In genomic region chr10:124865676-124866075, GRCh38 we compare ENCODE assay signal across 23 cellular contexts.
"Had no signal": no experiment of that assay in that cellular context is flagged by ENCODE, and none has a peak within 500 bp of the region (broad histone marks: within the 10 kb centered on the region; RNA-seq: fewer than 3 reads in every experiment).

No MANE protein-coding gene starts in this region.

- H3K9me3 ChIP-seq: colonic mucosa had no signal

- H3K27ac ChIP-seq: colonic mucosa had no signal

- H3K4me3 ChIP-seq: colonic mucosa had no signal

- H3K27me3 ChIP-seq: colonic mucosa had no signal

- ATAC-seq: activated CD8-positive, alpha-beta T cell treated with anti-CD3 and anti-CD28 coated beads for 36 hours; activated T-cell treated with anti-CD3 and anti-CD28 coated beads, Interleukin-2, amount 50 U/mL, for 4 hours; activated T-helper 17 cell treated with anti-CD3 and anti-CD28 coated beads, Interleukin-2, amount 50 U/mL, for 72 hours; T-helper 17 cell had no signal

- H3K36me3 ChIP-seq: colonic mucosa had no signal

- H3K4me1 ChIP-seq: colonic mucosa had no signal

- DNase-seq: activated CD4-positive, alpha-beta T cell treated with anti-CD3 and anti-CD28 coated beads for 1 hour; activated CD4-positive, alpha-beta T cell treated with anti-CD3 and anti-CD28 coated beads for 4 hours; activated CD4-positive, alpha-beta T cell treated with anti-CD3 and anti-CD28 coated beads, Interleukin-2, amount 50 U/mL, for 1 hour; activated CD4-positive, alpha-beta T cell treated with anti-CD3 and anti-CD28 coated beads, Interleukin-2, amount 50 U/mL, for 48 hours; activated CD4-positive, CD25-positive, alpha-beta regulatory T cell; activated CD8-positive, alpha-beta memory T cell treated with anti-CD3 and anti-CD28 coated beads for 24 hours; activated CD8-positive, alpha-beta T cell treated with anti-CD3 and anti-CD28 coated beads for 36 hours; activated effector memory CD4-positive, alpha-beta T cell treated with Interleukin-2 at 50 U/mL for 16 hours; activated gamma-delta T cell treated with Interleukin-2 at 50 U/mL for 16 hours; activated naive CD4-positive, alpha-beta T cell treated with anti-CD3 and anti-CD28 coated beads, Interleukin-2, amount 50 U/mL, for 16 hours; activated naive CD4-positive, alpha-beta T cell treated with Interleukin-2 at 50 U/mL for 16 hours; activated T-cell treated with anti-CD3 and anti-CD28 coated beads, Interleukin-2, amount 50 U/mL, for 4 hours; amniotic stem cell; anterior cingulate cortex; central memory CD4-positive, alpha-beta T cell; cerebellar nuclear complex; colonic mucosa; effector CD8-positive, alpha-beta T cell; foreskin fibroblast; T-helper 1 cell; T-helper 17 cell; T1000 had no signal
